ENCODE assay signal across 17 cellular contexts in genomic region chr6:145823322-145823944, GRCh38. TPM values are rescaled to one million over a fixed set of nuclear protein-coding genes. Genes with fewer than 3 reads are reported as not detected.
DNase-seq lines count a peak whose midpoint lies in the region; ATAC-seq and TF ChIP-seq lines count a peak whose summit lies in the region.
"Had no signal": no experiment of that assay in that cellular context is flagged by ENCODE, and none has a peak within 500 bp of the region (broad histone marks: within the 10 kb centered on the region; RNA-seq: fewer than 3 reads in every experiment).

No MANE protein-coding gene starts in this region.

- peak; percentile 22 for DNase-seq in activated naive CD4-positive, alpha-beta T cell treated with anti-CD3 and anti-CD28 coated beads for 36 hours
- DNase-seq in activated naive CD4-positive, alpha-beta T cell treated with anti-CD3 and anti-CD28 coated beads, Interleukin-2, amount 50 U/mL, for 16 hours, result no peak
- no peak for DNase-seq in activated naive CD8-positive, alpha-beta T cell treated with anti-CD3 and anti-CD28 coated beads for 36 hours
- no peak for DNase-seq in tibial nerve (ENCODE audit: low spot score in 2 of 2)
- DNase-seq: activated B cell treated with CpG ODN at 0.5 μM for 24 hours; effector memory CD4-positive, alpha-beta T cell; Kasumi-1; NCI-H146; SHP77 treated with DMSO at 0.1 percent for 48 hours; stimulated activated CD4-positive, alpha-beta T cell treated with anti-CD3 and anti-CD28 coated beads, Interleukin-15, amount 100 ng/mL, for 24 hours; substantia nigra had no signal

- peaks cover 37% of the 10 kb centered on the region for H3K4me1 Mint-ChIP-seq in activated naive CD4-positive, alpha-beta T cell treated with anti-CD3 and anti-CD28 coated beads for 36 hours (ENCODE audit: low read depth)
- H3K4me1 Mint-ChIP-seq in activated naive CD8-positive, alpha-beta T cell treated with anti-CD3 and anti-CD28 coated beads for 36 hours, result peaks cover 44% of the 10 kb centered on the region
- H3K4me1 Mint-ChIP-seq in stimulated activated memory B cell treated with anti-CD40 and anti-IgM and Interleukin-4, amounts not matched to agents 10 μg/mL and 1 μg/mL and 100 μg/mL, for 72 hours, result peaks cover 6% of the 10 kb centered on the region
- H3K4me1 Mint-ChIP-seq: activated B cell treated with CpG ODN at 0.5 μM for 24 hours had no signal

- intact Hi-C loops in activated naive CD4-positive, alpha-beta T cell treated with anti-CD3 and anti-CD28 coated beads for 36 hours (cut with micrococcal nuclease), result loop anchor here (1.0 to 10.0 kb wide), 4 partner anchors 8 to 1239 kb away; no protein-coding TSS in a partner anchor

- no peaks in the 10 kb centered on the region for H3K27me3 ChIP-seq in stomach smooth muscle (ENCODE audit: control insufficient read depth in 1 of 2, insufficient read depth in 2 of 2, low read length in 2 of 2)
- no peaks in the 10 kb centered on the region for H3K27me3 ChIP-seq in tibial nerve
- H3K27me3 ChIP-seq: right atrium auricular region had no signal

- no peak overlapping the region for H3K4me3 ChIP-seq in stomach smooth muscle (ENCODE audit: low read length in 2 of 2)
- H3K4me3 ChIP-seq in tibial nerve, result no peak overlapping the region
- H3K4me3 ChIP-seq: right atrium auricular region had no signal

- ATAC-seq in HG02885 (IDR thresholded peaks at IDR 0.05; ENCODE audit: poor library complexity, unreplicated experiment) (peak; percentile 81), GM18505 (IDR thresholded peaks at IDR 0.05; ENCODE audit: unreplicated experiment) (no peak)
- ATAC-seq in stimulated activated memory B cell treated with anti-CD40 and anti-IgM and Interleukin-4, amounts not matched to agents 10 μg/mL and 1 μg/mL and 100 μg/mL, for 72 hours, result no peak

- peaks cover 3% of the 10 kb centered on the region for H3K36me3 Mint-ChIP-seq in activated naive CD4-positive, alpha-beta T cell treated with anti-CD3 and anti-CD28 coated beads for 36 hours (ENCODE audit: low read depth)
- peaks cover 9% of the 10 kb centered on the region for H3K36me3 Mint-ChIP-seq in activated naive CD8-positive, alpha-beta T cell treated with anti-CD3 and anti-CD28 coated beads for 36 hours
- H3K36me3 Mint-ChIP-seq in stimulated activated memory B cell treated with anti-CD40 and anti-IgM and Interleukin-4, amounts not matched to agents 10 μg/mL and 1 μg/mL and 100 μg/mL, for 72 hours, result peaks cover 15% of the 10 kb centered on the region

- H3K9me3 Mint-ChIP-seq in activated naive CD4-positive, alpha-beta T cell treated with anti-CD3 and anti-CD28 coated beads for 36 hours, result no peaks in the 10 kb centered on the region
- no peaks in the 10 kb centered on the region for H3K9me3 Mint-ChIP-seq in activated naive CD8-positive, alpha-beta T cell treated with anti-CD3 and anti-CD28 coated beads for 36 hours
- peaks cover 2% of the 10 kb centered on the region for H3K9me3 Mint-ChIP-seq in stimulated activated memory B cell treated with anti-CD40 and anti-IgM and Interleukin-4, amounts not matched to agents 10 μg/mL and 1 μg/mL and 100 μg/mL, for 72 hours
- H3K9me3 Mint-ChIP-seq: activated B cell treated with CpG ODN at 0.5 μM for 24 hours; central memory CD8-positive, alpha-beta T cell had no signal

- CTCF ChIA-PET in activated naive CD4-positive, alpha-beta T cell treated with anti-CD3 and anti-CD28 coated beads for 36 hours (lab: Charles Lee), result no interaction called here

- no peak for TF ChIP-seq EP300 in tibial nerve (IDR thresholded peaks at IDR 0.05)

- H3K27ac ChIP-seq in stomach smooth muscle (ENCODE audit: low read length), result peak overlapping the region; percentile 3
- no peak overlapping the region for H3K27ac ChIP-seq in tibial nerve
- H3K27ac ChIP-seq: right atrium auricular region had no signal

- TF ChIP-seq POLR2A in tibial nerve (IDR thresholded peaks at IDR 0.05) (no peak), GM18505 (IDR thresholded peaks at IDR 0.05; ENCODE audit: borderline replicate concordance, extremely low read depth, insufficient read depth, insufficient read length) (no peak)

- peaks cover 4% of the 10 kb centered on the region for H3K4me1 ChIP-seq in stomach smooth muscle (ENCODE audit: control insufficient read depth, insufficient read depth, low read length)
- no peaks in the 10 kb centered on the region for H3K4me1 ChIP-seq in tibial nerve
- H3K4me1 ChIP-seq: right atrium auricular region had no signal

- no peaks in the 10 kb centered on the region for H3K27me3 Mint-ChIP-seq in activated naive CD4-positive, alpha-beta T cell treated with anti-CD3 and anti-CD28 coated beads for 36 hours (ENCODE audit: low read depth)
- H3K27me3 Mint-ChIP-seq in activated naive CD8-positive, alpha-beta T cell treated with anti-CD3 and anti-CD28 coated beads for 36 hours, result no peaks in the 10 kb centered on the region
- no peaks in the 10 kb centered on the region for H3K27me3 Mint-ChIP-seq in stimulated activated memory B cell treated with anti-CD40 and anti-IgM and Interleukin-4, amounts not matched to agents 10 μg/mL and 1 μg/mL and 100 μg/mL, for 72 hours
- H3K27me3 Mint-ChIP-seq: activated B cell treated with CpG ODN at 0.5 μM for 24 hours; central memory CD8-positive, alpha-beta T cell had no signal

- 67 to 70% methylated on average over 1 of the region's 1 CpG for WGBS in tibial nerve, 2 donors

- no peak overlapping the region for H3K4me3 Mint-ChIP-seq in activated naive CD4-positive, alpha-beta T cell treated with anti-CD3 and anti-CD28 coated beads for 36 hours
- H3K4me3 Mint-ChIP-seq in activated naive CD8-positive, alpha-beta T cell treated with anti-CD3 and anti-CD28 coated beads for 36 hours, result no peak overlapping the region
- no peak overlapping the region for H3K4me3 Mint-ChIP-seq in stimulated activated memory B cell treated with anti-CD40 and anti-IgM and Interleukin-4, amounts not matched to agents 10 μg/mL and 1 μg/mL and 100 μg/mL, for 72 hours
- H3K4me3 Mint-ChIP-seq: activated B cell treated with CpG ODN at 0.5 μM for 24 hours; central memory CD8-positive, alpha-beta T cell had no signal

- no peak for TF ChIP-seq CTCF in tibial nerve (IDR thresholded peaks at IDR 0.05)

- no peak overlapping the region for H3K27ac Mint-ChIP-seq in activated naive CD4-positive, alpha-beta T cell treated with anti-CD3 and anti-CD28 coated beads for 36 hours
- H3K27ac Mint-ChIP-seq in activated naive CD8-positive, alpha-beta T cell treated with anti-CD3 and anti-CD28 coated beads for 36 hours, result peak overlapping the region; percentile 64
- H3K27ac Mint-ChIP-seq in stimulated activated memory B cell treated with anti-CD40 and anti-IgM and Interleukin-4, amounts not matched to agents 10 μg/mL and 1 μg/mL and 100 μg/mL, for 72 hours, result no peak overlapping the region
- H3K27ac Mint-ChIP-seq: activated B cell treated with CpG ODN at 0.5 μM for 24 hours had no signal

- H3K36me3 ChIP-seq in stomach smooth muscle (ENCODE audit: control insufficient read depth in 2 of 2, insufficient read depth in 2 of 2, low read length in 2 of 2) (peaks cover 0 to 2% of the 10 kb centered on the region in 2 donors), tibial nerve (peaks cover 0 to 6% (median 0%) of the 10 kb centered on the region in 3 donors)
- H3K36me3 ChIP-seq: right atrium auricular region had no signal

- H3K9me3 ChIP-seq in stomach smooth muscle (ENCODE audit: control insufficient read depth in 2 of 2, low read length in 2 of 2) (no peaks in the 10 kb centered on the region), tibial nerve (no peaks in the 10 kb centered on the region)
- H3K9me3 ChIP-seq: right atrium auricular region had no signal

- no peak overlapping the region for H3K9ac ChIP-seq in stomach smooth muscle (ENCODE audit: low read length in 2 of 2)

RNA-seq across cellular contexts. Expression of gene FBXO30, which starts 8.8 kb away (rescaled TPM):
- total RNA-seq in activated naive CD4-positive, alpha-beta T cell treated with anti-CD3 and anti-CD28 coated beads for 36 hours, result 1 to 10 TPM; 2.0 to 2.1 TPM
- total RNA-seq in activated naive CD8-positive, alpha-beta T cell treated with anti-CD3 and anti-CD28 coated beads for 36 hours, result 1 to 10 TPM; 3.7 to 4.1 TPM
- 1 to 10 TPM; 6.8 to 9.6 (median 8.2) TPM for total RNA-seq in tibial nerve
